In the genomic region with DNA sequence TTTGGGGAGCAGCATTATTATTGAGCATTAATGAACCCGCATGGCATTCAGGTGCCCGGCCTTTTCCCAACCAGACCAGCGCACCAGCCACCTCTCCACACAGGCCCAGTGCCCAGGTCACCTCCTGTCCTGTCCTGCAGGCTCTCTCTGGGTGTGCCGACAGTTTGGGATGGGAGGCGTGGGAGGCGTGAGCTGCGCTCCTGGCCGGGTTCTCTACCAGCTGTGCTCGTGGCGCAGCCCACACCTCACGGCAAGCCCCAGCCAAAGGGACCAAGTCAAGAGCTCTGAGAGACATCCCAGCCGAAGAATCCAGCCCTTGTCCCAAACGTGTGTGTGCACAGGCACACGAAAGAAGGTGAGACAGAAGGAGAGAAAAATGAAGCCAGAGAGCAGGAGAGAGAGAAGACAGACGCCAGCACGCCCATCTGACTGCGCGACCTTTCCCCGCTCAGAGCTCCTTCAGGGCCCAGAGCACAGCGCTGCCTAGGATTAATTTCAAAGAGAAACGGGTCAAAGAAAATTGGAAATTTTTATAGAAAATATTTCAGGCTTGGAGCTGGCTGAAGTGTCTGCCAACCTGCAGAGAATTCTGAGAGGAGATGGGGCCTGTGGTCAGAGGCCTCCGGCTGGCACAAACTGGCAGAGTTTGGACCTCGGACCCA, we compare ENCODE assay signal across 1 cellular context.
TF ChIP-seq lines count a peak whose summit lies in the region.

No MANE protein-coding gene starts in this region.

TF ChIP-seq in WTC11, 78 proteins besides CTCF, POLR2A, EP300 and RAD21:
- TF ChIP-seq, protein P1, sequence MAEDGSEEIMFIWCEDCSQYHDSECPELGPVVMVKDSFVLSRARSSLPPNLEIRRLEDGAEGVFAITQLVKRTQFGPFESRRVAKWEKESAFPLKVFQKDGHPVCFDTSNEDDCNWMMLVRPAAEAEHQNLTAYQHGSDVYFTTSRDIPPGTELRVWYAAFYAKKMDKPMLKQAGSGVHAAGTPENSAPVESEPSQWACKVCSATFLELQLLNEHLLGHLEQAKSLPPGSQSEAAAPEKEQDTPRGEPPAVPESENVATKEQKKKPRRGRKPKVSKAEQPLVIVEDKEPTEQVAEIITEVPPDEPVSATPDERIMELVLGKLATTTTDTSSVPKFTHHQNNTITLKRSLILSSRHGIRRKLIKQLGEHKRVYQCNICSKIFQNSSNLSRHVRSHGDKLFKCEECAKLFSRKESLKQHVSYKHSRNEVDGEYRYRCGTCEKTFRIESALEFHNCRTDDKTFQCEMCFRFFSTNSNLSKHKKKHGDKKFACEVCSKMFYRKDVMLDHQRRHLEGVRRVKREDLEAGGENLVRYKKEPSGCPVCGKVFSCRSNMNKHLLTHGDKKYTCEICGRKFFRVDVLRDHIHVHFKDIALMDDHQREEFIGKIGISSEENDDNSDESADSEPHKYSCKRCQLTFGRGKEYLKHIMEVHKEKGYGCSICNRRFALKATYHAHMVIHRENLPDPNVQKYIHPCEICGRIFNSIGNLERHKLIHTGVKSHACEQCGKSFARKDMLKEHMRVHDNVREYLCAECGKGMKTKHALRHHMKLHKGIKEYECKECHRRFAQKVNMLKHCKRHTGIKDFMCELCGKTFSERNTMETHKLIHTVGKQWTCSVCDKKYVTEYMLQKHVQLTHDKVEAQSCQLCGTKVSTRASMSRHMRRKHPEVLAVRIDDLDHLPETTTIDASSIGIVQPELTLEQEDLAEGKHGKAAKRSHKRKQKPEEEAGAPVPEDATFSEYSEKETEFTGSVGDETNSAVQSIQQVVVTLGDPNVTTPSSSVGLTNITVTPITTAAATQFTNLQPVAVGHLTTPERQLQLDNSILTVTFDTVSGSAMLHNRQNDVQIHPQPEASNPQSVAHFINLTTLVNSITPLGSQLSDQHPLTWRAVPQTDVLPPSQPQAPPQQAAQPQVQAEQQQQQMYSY (CRISPR knock-in tag; IDR thresholded peaks at IDR 0.05): no peak
- TF ChIP-seq SOX15 (CRISPR knock-in tag; IDR thresholded peaks at IDR 0.05): no peak
- TF ChIP-seq CREM (CRISPR knock-in tag; IDR thresholded peaks at IDR 0.05): no peak
- no peak for TF ChIP-seq ZNF121 (CRISPR knock-in tag; IDR thresholded peaks at IDR 0.05)
- TF ChIP-seq, protein P2, sequence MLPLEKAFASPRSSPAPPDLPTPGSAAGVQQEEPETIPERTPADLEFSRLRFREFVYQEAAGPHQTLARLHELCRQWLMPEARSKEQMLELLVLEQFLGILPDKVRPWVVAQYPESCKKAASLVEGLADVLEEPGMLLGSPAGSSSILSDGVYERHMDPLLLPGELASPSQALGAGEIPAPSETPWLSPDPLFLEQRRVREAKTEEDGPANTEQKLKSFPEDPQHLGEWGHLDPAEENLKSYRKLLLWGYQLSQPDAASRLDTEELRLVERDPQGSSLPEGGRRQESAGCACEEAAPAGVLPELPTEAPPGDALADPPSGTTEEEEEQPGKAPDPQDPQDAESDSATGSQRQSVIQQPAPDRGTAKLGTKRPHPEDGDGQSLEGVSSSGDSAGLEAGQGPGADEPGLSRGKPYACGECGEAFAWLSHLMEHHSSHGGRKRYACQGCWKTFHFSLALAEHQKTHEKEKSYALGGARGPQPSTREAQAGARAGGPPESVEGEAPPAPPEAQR (CRISPR knock-in tag; IDR thresholded peaks at IDR 0.05): no peak
- no peak for TF ChIP-seq IRF2 (CRISPR knock-in tag; IDR thresholded peaks at IDR 0.05; ENCODE audit: borderline replicate concordance, low read depth)
- TF ChIP-seq NFE2L1 (CRISPR knock-in tag; IDR thresholded peaks at IDR 0.05): no peak
- no peak for TF ChIP-seq ZNF396 (CRISPR knock-in tag; IDR thresholded peaks at IDR 0.05; ENCODE audit: borderline replicate concordance)
TF ChIP-seq in WTC11: peak in this region for 0.
